Comparison of ENCODE assay signal across 1 cellular context in the genomic region with DNA sequence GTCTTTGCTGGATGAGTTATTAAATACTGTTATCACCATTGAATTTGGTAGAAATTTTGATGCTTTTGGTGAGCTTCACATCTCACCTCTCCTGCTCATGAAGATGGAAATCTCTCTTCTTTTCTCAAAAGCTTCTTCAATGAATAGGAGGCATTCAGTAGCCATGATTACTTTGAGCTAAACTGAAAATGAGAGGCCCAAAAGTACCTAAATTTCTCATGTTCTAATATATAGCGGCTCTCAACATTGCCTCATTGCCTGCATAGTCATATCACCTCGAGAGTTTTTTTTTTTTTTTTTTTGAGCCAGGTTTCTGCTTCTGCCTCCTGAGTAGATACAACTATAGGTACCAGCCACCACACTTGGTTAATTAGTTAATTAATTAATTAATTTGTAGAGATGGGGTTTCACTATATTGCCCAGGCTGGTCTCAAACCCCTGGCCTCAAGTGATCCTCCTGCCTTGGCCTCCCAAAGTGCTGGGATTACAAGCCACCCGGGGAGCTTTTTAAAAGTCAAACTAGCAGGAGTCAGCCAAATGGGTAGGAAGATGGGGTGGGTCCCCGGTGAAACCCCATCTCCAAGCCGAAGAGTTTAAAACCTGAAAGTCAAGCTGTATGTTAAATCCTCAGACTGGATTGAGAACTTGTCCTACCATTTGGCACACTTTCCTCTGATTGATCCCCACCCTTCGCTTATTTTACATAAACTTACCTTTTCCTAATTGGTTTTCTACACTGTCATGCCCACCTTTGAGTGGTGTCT.
TF ChIP-seq lines count a peak whose summit lies in the region.

No MANE protein-coding gene starts in this region.

TF ChIP-seq in IMR-90, 13 proteins besides CTCF, POLR2A, EP300 and RAD21 (continued from another document):
- TF ChIP-seq, protein P1, sequence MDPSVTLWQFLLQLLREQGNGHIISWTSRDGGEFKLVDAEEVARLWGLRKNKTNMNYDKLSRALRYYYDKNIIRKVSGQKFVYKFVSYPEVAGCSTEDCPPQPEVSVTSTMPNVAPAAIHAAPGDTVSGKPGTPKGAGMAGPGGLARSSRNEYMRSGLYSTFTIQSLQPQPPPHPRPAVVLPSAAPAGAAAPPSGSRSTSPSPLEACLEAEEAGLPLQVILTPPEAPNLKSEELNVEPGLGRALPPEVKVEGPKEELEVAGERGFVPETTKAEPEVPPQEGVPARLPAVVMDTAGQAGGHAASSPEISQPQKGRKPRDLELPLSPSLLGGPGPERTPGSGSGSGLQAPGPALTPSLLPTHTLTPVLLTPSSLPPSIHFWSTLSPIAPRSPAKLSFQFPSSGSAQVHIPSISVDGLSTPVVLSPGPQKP (IDR thresholded peaks at IDR 0.05; ENCODE audit: borderline replicate concordance, low read depth, low read length), result no peak
